1 cellular context compared by ENCODE assay signal in the genomic region with DNA sequence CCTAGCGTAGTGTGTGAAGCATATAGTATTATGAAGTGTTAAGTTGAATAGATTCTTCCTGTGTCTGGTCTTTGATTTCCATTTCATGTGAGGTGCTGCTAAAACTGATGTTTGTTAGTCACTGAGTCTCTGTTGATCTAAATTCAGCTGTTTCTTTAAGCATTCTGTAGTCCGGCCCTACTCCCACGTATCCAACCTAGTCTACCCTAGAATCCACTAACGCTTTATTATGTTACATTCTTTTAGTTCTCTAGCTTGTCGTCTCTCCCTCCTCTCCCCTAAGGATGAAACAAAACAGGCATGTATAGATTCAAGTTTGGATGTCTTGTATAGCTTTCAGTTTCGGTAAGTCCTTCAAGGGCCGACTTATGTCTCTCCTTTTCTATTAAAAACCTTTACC.
TF ChIP-seq lines count a peak whose summit lies in the region.

No MANE protein-coding gene starts in this region.

TF ChIP-seq in K562, 482 proteins besides CTCF, POLR2A, EP300 and RAD21 (continued from another document):
- no peak for TF ChIP-seq SIRT6 (IDR thresholded peaks at IDR 0.05; ENCODE audit: low read depth, low read length)
- TF ChIP-seq, protein P1, sequence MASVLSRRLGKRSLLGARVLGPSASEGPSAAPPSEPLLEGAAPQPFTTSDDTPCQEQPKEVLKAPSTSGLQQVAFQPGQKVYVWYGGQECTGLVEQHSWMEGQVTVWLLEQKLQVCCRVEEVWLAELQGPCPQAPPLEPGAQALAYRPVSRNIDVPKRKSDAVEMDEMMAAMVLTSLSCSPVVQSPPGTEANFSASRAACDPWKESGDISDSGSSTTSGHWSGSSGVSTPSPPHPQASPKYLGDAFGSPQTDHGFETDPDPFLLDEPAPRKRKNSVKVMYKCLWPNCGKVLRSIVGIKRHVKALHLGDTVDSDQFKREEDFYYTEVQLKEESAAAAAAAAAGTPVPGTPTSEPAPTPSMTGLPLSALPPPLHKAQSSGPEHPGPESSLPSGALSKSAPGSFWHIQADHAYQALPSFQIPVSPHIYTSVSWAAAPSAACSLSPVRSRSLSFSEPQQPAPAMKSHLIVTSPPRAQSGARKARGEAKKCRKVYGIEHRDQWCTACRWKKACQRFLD (CRISPR knock-in tag; IDR thresholded peaks at IDR 0.05), result no peak
- no peak for TF ChIP-seq ETV5 (CRISPR knock-in tag; IDR thresholded peaks at IDR 0.05; ENCODE audit: low read depth)
- TF ChIP-seq ZNF764 (CRISPR knock-in tag; IDR thresholded peaks at IDR 0.05; ENCODE audit: low read depth), result no peak
- TF ChIP-seq MXI1 (IDR thresholded peaks at IDR 0.05; ENCODE audit: low read depth, low read length), result no peak
